23 cellular contexts compared by ENCODE assay signal in the genomic region with DNA sequence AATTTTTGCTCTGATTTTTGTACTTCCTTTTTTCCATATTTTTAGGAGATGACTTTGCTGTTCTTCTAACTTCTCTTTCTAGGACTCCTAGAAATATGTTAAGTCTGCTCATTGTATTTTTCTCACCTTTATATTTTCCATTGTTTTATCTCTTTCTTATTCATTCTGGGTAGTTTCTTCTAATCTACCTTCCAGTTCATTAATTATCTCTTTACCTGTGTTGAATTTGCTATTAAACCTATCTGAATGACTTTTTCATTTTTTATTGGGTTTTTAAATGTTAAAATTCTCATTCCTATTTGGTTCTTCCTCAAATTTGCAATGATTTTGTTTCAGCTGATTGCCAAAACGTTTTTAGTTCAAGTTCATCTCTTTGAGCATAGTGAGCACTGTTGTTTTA. TPM values are rescaled to one million over a fixed set of nuclear protein-coding genes. Genes with fewer than 3 reads are reported as not detected.
DNase-seq lines count a peak whose midpoint lies in the region; ATAC-seq, FAIRE-seq and TF ChIP-seq lines count a peak whose summit lies in the region.
"Had no signal": no experiment of that assay in that cellular context is flagged by ENCODE, and none has a peak within 500 bp of the region (broad histone marks: within the 10 kb centered on the region; RNA-seq: fewer than 3 reads in every experiment).

No MANE protein-coding gene starts in this region.

- TF ChIP-seq POLR2A in HCT116 (IDR thresholded peaks at IDR 0.05; ENCODE audit: borderline replicate concordance, extremely low read depth, insufficient read depth, insufficient read length), result no peak

- H3K4me2 ChIP-seq in SK-N-SH (no peak overlapping the region), HCT116 (ENCODE audit: low read length) (no peak overlapping the region)
- H3K4me2 ChIP-seq: GM23338 had no signal

- DNase-seq in SK-N-SH (no peak), HCT116 (ENCODE audit: low read depth, low spot score) (no peak)
- no peak for DNase-seq in stimulated activated CD4-positive, alpha-beta T cell treated with anti-CD3 and anti-CD28 coated beads, Interleukin-2, amount 100 ng/mL, for 48 hours
- DNase-seq: C1 segment of cervical spinal cord; CD4-positive, alpha-beta T cell; CD8-positive, alpha-beta memory T cell; DMS 273 treated with DMSO at 0.1 percent for 48 hours; DMS79; EL; GDM1; H9; HFFc6 had no signal

- peaks cover 7% of the 10 kb centered on the region; the same call in 1 of the 2 replicates for H3K9me3 ChIP-seq in SK-N-SH
- peaks cover 0 to 19% of the 10 kb centered on the region in 2 experiments; a peak in 1 of 4 replicates for H3K9me3 ChIP-seq in HCT116 (ENCODE audit: control insufficient read depth in 1 of 2, insufficient read depth in 1 of 2, low read depth in 1 of 2, low read length in 2 of 2)

- no peak for ATAC-seq in SK-N-SH treated with all-trans-retinoic acid at 6 μM for 48 hours
- no peak for ATAC-seq in HCT116
- no peak for ATAC-seq in GM21619 (IDR thresholded peaks at IDR 0.05; ENCODE audit: unreplicated experiment)
- ATAC-seq: GM12878, GM23338 had no signal

- RAD21 ChIA-PET in HCT116 (lab: Charles Lee; ENCODE audit: low non-redundant PET in 1 of 2, low total read pairs in 2 of 2, uncharacterized antibody in 2 of 2, unreplicated experiment in 2 of 2), result no interaction called here

- peak; percentile 38 for FAIRE-seq in islet of Langerhans (lab: Jason Lieb, UNC)
- FAIRE-seq: D721Med, GM12878, GM19239 had no signal

- H3K4me1 ChIP-seq in SK-N-SH (ENCODE audit: control insufficient read depth in 1 of 2, insufficient read depth in 2 of 2, low read depth in 1 of 2, low read length in 1 of 2), result no peaks in the 10 kb centered on the region
- H3K4me1 ChIP-seq in HCT116 (ENCODE audit: control insufficient read depth in 1 of 2, insufficient read depth in 2 of 2, low read length in 2 of 2), result peaks cover 0 to 14% of the 10 kb centered on the region in 2 experiments; a peak in 3 of 4 replicates

- H3F3A ChIP-seq in SK-N-SH (replicated peaks; ENCODE audit: insufficient read depth), result no peaks in the 10 kb centered on the region

- H3K9ac ChIP-seq in SK-N-SH, result no peak overlapping the region
- no peak overlapping the region for H3K9ac ChIP-seq in HCT116 (ENCODE audit: low read length)

- no TSS peak for BruUV-seq in HCT116 (replicated peaks; lab: Mats Ljungman, UMichigan)

- CTCF ChIA-PET in SK-N-SH (lab: Yijun Ruan, JAX) (no interaction called here), HCT116 (lab: Charles Lee) (no interaction called here)

- no peak overlapping the region for H3K27ac ChIP-seq in SK-N-SH (ENCODE audit: low read depth in 2 of 2, low read length in 1 of 2)
- no peak overlapping the region for H3K27ac ChIP-seq in HCT116 (ENCODE audit: low read depth, low read length)

- WGBS in SK-N-SH (ENCODE audit: low lambda C conversion rate), result 5% methylated on average over 1 of the region's 1 CpG

- H3K36me3 ChIP-seq in SK-N-SH (replicated peaks in 1 of 2; ENCODE audit: control insufficient read depth in 1 of 2, insufficient read depth in 2 of 2, low read length in 1 of 2), result no peaks in the 10 kb centered on the region
- peaks cover 0 to 28% of the 10 kb centered on the region in 2 experiments; a peak in 2 of 4 replicates for H3K36me3 ChIP-seq in HCT116 (ENCODE audit: control insufficient read depth in 1 of 2, insufficient read depth in 2 of 2, low read length in 2 of 2)

- no peak for TF ChIP-seq RAD21 in SK-N-SH (IDR thresholded peaks at IDR 0.05; ENCODE audit: low read length)
- no peak for TF ChIP-seq RAD21 in HCT116 (IDR thresholded peaks at IDR 0.05; ENCODE audit: low read depth)

- H3K4me3 ChIP-seq in SK-N-SH (ENCODE audit: low read depth in 2 of 2, low read length in 1 of 2) (no peak overlapping the region), HCT116 (replicated peaks in 1 of 2; ENCODE audit: low read depth in 1 of 2, low read length in 2 of 2) (no peak overlapping the region)
- H3K4me3 ChIP-seq: GM12878, GM23338 had no signal

- intact Hi-C loops in HCT116 (cut with micrococcal nuclease), result loop anchor here (10.0 kb wide), 1 partner anchor 182 kb away; no protein-coding TSS in a partner anchor

- TF ChIP-seq CTCF in SK-N-SH (IDR thresholded peaks at IDR 0.05), result no peak
- no peak for TF ChIP-seq CTCF in HCT116 (IDR thresholded peaks at IDR 0.05 in 2 of 3, conservative IDR thresholded peaks at IDR 0.05 in 1 of 3; ENCODE audit: borderline replicate concordance in 1 of 3, insufficient read depth in 1 of 3, low read depth in 2 of 3, low read length in 2 of 3)

- H3K79me2 ChIP-seq in SK-N-SH (ENCODE audit: insufficient read depth) (no peaks in the 10 kb centered on the region), HCT116 (ENCODE audit: insufficient read depth, low read length) (no peaks in the 10 kb centered on the region)

- POLR2A ChIA-PET in SK-N-SH (lab: Yijun Ruan, JAX), result no interaction called here
- POLR2A ChIA-PET in HCT116 (lab: Charles Lee), result no interaction called here

- no peaks in the 10 kb centered on the region for H4K20me1 ChIP-seq in SK-N-SH (ENCODE audit: insufficient read depth)
- no peaks in the 10 kb centered on the region for H4K20me1 ChIP-seq in HCT116 (ENCODE audit: insufficient read depth)

- H2AFZ ChIP-seq in SK-N-SH (ENCODE audit: low read depth) (no peak overlapping the region), HCT116 (ENCODE audit: low read depth, low read length, poor library complexity, severe bottlenecking) (peak overlapping the region; percentile 85)
- H2AFZ ChIP-seq: GM23338 had no signal

- no peaks in the 10 kb centered on the region for H3K27me3 ChIP-seq in SK-N-SH (ENCODE audit: insufficient read depth)
- H3K27me3 ChIP-seq in HCT116 (ENCODE audit: insufficient read depth, low read length), result no peaks in the 10 kb centered on the region

- H3K9me2 ChIP-seq in SK-N-SH (no peaks in the 10 kb centered on the region), HCT116 (ENCODE audit: insufficient read depth) (no peaks in the 10 kb centered on the region)

- no peak for TF ChIP-seq EP300 in SK-N-SH (IDR thresholded peaks at IDR 0.05; ENCODE audit: borderline replicate concordance in 1 of 2, low read depth in 1 of 2, low read length in 1 of 2)

TF ChIP-seq in SK-N-SH treated with all-trans-retinoic acid at 6 μM for 48 hours, 23 proteins besides CTCF, POLR2A, EP300 and RAD21 (continues in another document):
- no peak for TF ChIP-seq ZFP3 (CRISPR knock-in tag; IDR thresholded peaks at IDR 0.05)

TF ChIP-seq in SK-N-SH, 30 proteins besides CTCF, POLR2A, EP300 and RAD21 (continues in another document):
- TF ChIP-seq USF1 (IDR thresholded peaks at IDR 0.05; ENCODE audit: borderline replicate concordance, low read depth), result no peak
- TF ChIP-seq SMC3 (IDR thresholded peaks at IDR 0.05; ENCODE audit: low read depth, low read length), result no peak
- TF ChIP-seq NRF1 (IDR thresholded peaks at IDR 0.05; ENCODE audit: low read depth, low read length), result no peak
- TF ChIP-seq FOXM1 (IDR thresholded peaks at IDR 0.05; ENCODE audit: low read depth), result no peak
- TF ChIP-seq ELF1 (IDR thresholded peaks at IDR 0.05), result no peak
- TF ChIP-seq JUND (IDR thresholded peaks at IDR 0.05), result no peak

TF ChIP-seq in HCT116, 20 proteins besides CTCF, POLR2A, EP300 and RAD21:
- TF ChIP-seq FOSL1 (IDR thresholded peaks at IDR 0.05; ENCODE audit: low read depth) (no peak), POLR2AphosphoS5 (IDR thresholded peaks at IDR 0.05; ENCODE audit: low read depth, low read length) (no peak), CBX3 (IDR thresholded peaks at IDR 0.05; ENCODE audit: low read depth) (no peak), SRF (IDR thresholded peaks at IDR 0.05; ENCODE audit: low read depth) (no peak)
- TF ChIP-seq, protein P1, sequence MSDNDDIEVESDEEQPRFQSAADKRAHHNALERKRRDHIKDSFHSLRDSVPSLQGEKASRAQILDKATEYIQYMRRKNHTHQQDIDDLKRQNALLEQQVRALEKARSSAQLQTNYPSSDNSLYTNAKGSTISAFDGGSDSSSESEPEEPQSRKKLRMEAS (IDR thresholded peaks at IDR 0.05), result no peak

RNA-seq across cellular contexts. Expression of gene EHF, which starts 27.8 kb away (rescaled TPM):
- polyA plus RNA-seq in SK-N-SH (2012; rRNA removed), result not detected in 2 replicates
- not detected in 2 replicates for polyA plus RNA-seq in SK-N-SH (2012; cell fraction: cytosol; rRNA removed)
- not detected in 2 replicates for polyA plus RNA-seq in SK-N-SH (2012; cell fraction: nucleus; rRNA removed)
- 51.5 TPM for total RNA-seq in HCT116 (2021; ENCODE audit: unreplicated experiment)
- 58.5 and 60.4 TPM in 2 replicates for polyA plus RNA-seq in HCT116 (2012)
- total RNA-seq: A172; A673; CD4-positive, alpha-beta T cell; GM23338; H4; H9 had no signal
- polyA plus RNA-seq: BJ; CD8-positive, alpha-beta memory T cell; GM23338 had no signal
